Comparison of ENCODE assay signal across 1 cellular context in the genomic region with DNA sequence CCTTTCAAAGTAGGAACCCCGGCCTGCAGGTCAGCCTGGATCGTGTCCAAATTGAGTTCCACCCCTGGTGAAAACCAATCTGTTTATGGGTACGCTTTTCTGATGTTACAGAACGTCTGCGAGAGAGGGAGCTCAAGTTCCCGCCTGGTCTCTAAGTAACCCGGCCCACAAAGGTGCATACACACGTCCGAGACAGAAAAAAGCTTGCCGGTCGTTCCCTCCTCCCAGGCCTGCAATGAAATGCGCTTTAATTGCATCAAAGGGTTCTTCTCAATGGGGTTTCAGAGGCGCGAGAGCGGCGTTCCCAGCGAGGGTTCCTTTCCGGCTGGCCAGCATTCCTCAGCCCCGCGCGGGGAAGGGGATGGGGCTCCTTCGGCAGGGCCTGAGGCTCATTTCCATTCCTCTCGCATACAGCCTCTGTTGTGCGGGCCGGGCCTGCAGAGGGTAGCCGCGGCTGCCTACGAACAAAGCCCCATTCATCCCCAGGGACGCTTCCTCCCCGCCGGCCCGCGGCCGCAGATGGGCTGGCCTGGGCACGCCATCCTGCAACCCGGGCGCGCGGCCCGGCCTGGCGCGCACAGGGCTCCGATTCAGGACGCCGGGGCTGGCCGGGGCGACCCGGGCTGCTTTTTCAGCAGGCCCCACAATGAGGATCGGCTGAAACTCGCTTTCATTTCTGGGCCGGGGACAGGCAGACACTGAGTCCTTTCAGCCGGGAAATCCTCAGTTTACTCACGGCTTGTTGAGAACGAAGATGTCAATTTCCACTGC.
A peak's percentile ranks its signal among the peaks of the same experiment; 100 is the strongest.
TF ChIP-seq lines count a peak whose summit lies in the region.

No MANE protein-coding gene starts in this region.

TF ChIP-seq in HepG2, 621 proteins besides CTCF, POLR2A, EP300 and RAD21 (continued from another document):
- TF ChIP-seq BHLHE40 (IDR thresholded peaks at IDR 0.05; ENCODE audit: low read length) (no peak; the same call in 1 of the 2 replicates), MZF1 (CRISPR knock-in tag; IDR thresholded peaks at IDR 0.05; ENCODE audit: borderline replicate concordance) (no peak), TBX2 (CRISPR knock-in tag; IDR thresholded peaks at IDR 0.05; ENCODE audit: borderline replicate concordance) (no peak; the same call in 1 of the 2 replicates), ZEB1 (IDR thresholded peaks at IDR 0.05; ENCODE audit: insufficient replicate concordance, low read depth) (peak; percentile 46), ETV6 (CRISPR knock-in tag; conservative IDR thresholded peaks at IDR 0.05) (0 out of 2 replicates have a peak, but pooled peaks have one; percentile 70), ZNF343 (CRISPR knock-in tag; IDR thresholded peaks at IDR 0.05) (no peak), DR1 (CRISPR knock-in tag; IDR thresholded peaks at IDR 0.05) (no peak), SALL2 (CRISPR knock-in tag; IDR thresholded peaks at IDR 0.05) (no peak), KDM5B (CRISPR knock-in tag; IDR thresholded peaks at IDR 0.05; ENCODE audit: borderline replicate concordance) (peak; percentile 81; the same call in 1 of the 2 replicates), MAFF (IDR thresholded peaks at IDR 0.05; ENCODE audit: low read depth, low read length) (no peak), YEATS2 (CRISPR knock-in tag; IDR thresholded peaks at IDR 0.05; ENCODE audit: borderline replicate concordance) (0 out of 2 replicates have a peak, but pooled peaks have one; percentile 41), RFXAP (CRISPR knock-in tag; IDR thresholded peaks at IDR 0.05; ENCODE audit: borderline replicate concordance) (no peak; the same call in 1 of the 2 replicates), NR1H2 (CRISPR knock-in tag; IDR thresholded peaks at IDR 0.05; ENCODE audit: borderline replicate concordance, low read depth) (no peak), TBX3 (IDR thresholded peaks at IDR 0.05; ENCODE audit: borderline replicate concordance) (no peak), ZNF564 (CRISPR knock-in tag; IDR thresholded peaks at IDR 0.05) (peak; percentile 82; the same call in 1 of the 2 replicates), ZNF724P (CRISPR knock-in tag; IDR thresholded peaks at IDR 0.05; ENCODE audit: borderline replicate concordance) (no peak), ZBTB42 (CRISPR knock-in tag; IDR thresholded peaks at IDR 0.05) (0 out of 2 replicates have a peak, but pooled peaks have one; percentile 46), HOXA3 (CRISPR knock-in tag; IDR thresholded peaks at IDR 0.05) (0 out of 2 replicates have a peak, but pooled peaks have one; percentile 48), PLRG1 (conservative IDR thresholded peaks at IDR 0.05) (no peak), SMAD1 (CRISPR knock-in tag; IDR thresholded peaks at IDR 0.05; ENCODE audit: borderline replicate concordance, low read depth) (no peak), PHF21A (CRISPR knock-in tag; IDR thresholded peaks at IDR 0.05) (peak; percentile 88), SP1 (IDR thresholded peaks at IDR 0.05) (no peak), SP1 (CRISPR knock-in tag; IDR thresholded peaks at IDR 0.05) (no peak), LCORL (IDR thresholded peaks at IDR 0.05) (no peak), LCORL (CRISPR knock-in tag; IDR thresholded peaks at IDR 0.05) (peak; percentile 14; the same call in 1 of the 2 replicates), GABPB1 (CRISPR knock-in tag; IDR thresholded peaks at IDR 0.05) (peak; percentile 70; the same call in 1 of the 2 replicates), CBFB (CRISPR knock-in tag; IDR thresholded peaks at IDR 0.05) (peak; percentile 32; the same call in 1 of the 2 replicates), ZBTB1 (CRISPR knock-in tag; IDR thresholded peaks at IDR 0.05; ENCODE audit: borderline replicate concordance) (no peak), XRCC5 (optimal IDR thresholded peaks at IDR 0.05; ENCODE audit: low read length) (peak; percentile 35), SRSF1 (optimal IDR thresholded peaks at IDR 0.05; ENCODE audit: low read depth, low read length) (peak; percentile 19), ZNF776 (CRISPR knock-in tag; IDR thresholded peaks at IDR 0.05) (no peak), RBAK (CRISPR knock-in tag; IDR thresholded peaks at IDR 0.05) (no peak)
- TF ChIP-seq, protein P1, sequence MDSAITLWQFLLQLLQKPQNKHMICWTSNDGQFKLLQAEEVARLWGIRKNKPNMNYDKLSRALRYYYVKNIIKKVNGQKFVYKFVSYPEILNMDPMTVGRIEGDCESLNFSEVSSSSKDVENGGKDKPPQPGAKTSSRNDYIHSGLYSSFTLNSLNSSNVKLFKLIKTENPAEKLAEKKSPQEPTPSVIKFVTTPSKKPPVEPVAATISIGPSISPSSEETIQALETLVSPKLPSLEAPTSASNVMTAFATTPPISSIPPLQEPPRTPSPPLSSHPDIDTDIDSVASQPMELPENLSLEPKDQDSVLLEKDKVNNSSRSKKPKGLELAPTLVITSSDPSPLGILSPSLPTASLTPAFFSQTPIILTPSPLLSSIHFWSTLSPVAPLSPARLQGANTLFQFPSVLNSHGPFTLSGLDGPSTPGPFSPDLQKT (CRISPR knock-in tag; IDR thresholded peaks at IDR 0.05; ENCODE audit: borderline replicate concordance) = no peak
- TF ChIP-seq, protein P2, sequence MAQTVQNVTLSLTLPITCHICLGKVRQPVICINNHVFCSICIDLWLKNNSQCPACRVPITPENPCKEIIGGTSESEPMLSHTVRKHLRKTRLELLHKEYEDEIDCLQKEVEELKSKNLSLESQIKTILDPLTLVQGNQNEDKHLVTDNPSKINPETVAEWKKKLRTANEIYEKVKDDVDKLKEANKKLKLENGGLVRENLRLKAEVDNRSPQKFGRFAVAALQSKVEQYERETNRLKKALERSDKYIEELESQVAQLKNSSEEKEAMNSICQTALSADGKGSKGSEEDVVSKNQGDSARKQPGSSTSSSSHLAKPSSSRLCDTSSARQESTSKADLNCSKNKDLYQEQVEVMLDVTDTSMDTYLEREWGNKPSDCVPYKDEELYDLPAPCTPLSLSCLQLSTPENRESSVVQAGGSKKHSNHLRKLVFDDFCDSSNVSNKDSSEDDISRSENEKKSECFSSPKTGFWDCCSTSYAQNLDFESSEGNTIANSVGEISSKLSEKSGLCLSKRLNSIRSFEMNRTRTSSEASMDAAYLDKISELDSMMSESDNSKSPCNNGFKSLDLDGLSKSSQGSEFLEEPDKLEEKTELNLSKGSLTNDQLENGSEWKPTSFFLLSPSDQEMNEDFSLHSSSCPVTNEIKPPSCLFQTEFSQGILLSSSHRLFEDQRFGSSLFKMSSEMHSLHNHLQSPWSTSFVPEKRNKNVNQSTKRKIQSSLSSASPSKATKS (CRISPR knock-in tag; IDR thresholded peaks at IDR 0.05) = no peak
- TF ChIP-seq, protein P3, sequence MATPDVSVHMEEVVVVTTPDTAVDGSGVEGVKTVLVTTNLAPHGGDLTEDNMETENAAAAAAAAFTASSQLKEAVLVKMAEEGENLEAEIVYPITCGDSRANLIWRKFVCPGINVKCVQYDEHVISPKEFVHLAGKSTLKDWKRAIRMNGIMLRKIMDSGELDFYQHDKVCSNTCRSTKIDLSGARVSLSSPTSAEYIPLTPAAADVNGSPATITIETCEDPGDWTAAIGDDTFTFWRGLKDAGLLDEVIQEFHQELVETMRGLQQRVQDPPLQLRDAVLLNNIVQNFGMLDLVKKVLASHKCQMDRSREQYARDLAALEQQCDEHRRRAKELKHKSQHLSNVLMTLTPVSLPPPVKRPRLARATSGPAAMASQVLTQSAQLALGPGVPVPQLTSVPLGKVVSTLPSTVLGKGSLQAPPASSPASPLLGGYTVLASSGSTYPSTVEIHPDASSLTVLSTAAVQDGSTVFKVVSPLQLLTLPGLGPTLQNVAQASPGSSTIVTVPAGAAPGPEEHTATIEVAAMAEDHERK (CRISPR knock-in tag; IDR thresholded peaks at IDR 0.05; ENCODE audit: low read depth) = no peak
- TF ChIP-seq, protein P4, sequence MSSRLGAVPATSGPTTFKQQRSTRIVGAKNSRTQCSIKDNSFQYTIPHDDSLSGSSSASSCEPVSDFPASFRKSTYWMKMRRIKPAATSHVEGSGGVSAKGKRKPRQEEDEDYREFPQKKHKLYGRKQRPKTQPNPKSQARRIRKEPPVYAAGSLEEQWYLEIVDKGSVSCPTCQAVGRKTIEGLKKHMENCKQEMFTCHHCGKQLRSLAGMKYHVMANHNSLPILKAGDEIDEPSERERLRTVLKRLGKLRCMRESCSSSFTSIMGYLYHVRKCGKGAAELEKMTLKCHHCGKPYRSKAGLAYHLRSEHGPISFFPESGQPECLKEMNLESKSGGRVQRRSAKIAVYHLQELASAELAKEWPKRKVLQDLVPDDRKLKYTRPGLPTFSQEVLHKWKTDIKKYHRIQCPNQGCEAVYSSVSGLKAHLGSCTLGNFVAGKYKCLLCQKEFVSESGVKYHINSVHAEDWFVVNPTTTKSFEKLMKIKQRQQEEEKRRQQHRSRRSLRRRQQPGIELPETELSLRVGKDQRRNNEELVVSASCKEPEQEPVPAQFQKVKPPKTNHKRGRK (CRISPR knock-in tag; IDR thresholded peaks at IDR 0.05) = no peak
- TF ChIP-seq, protein P5, sequence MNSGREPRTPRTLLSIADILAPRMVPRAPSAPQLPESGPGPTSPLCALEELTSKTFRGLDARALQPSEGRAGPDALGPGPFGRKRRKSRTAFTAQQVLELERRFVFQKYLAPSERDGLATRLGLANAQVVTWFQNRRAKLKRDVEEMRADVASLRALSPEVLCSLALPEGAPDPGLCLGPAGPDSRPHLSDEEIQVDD (CRISPR knock-in tag; IDR thresholded peaks at IDR 0.05; ENCODE audit: borderline replicate concordance) = no peak
- TF ChIP-seq, protein P6, sequence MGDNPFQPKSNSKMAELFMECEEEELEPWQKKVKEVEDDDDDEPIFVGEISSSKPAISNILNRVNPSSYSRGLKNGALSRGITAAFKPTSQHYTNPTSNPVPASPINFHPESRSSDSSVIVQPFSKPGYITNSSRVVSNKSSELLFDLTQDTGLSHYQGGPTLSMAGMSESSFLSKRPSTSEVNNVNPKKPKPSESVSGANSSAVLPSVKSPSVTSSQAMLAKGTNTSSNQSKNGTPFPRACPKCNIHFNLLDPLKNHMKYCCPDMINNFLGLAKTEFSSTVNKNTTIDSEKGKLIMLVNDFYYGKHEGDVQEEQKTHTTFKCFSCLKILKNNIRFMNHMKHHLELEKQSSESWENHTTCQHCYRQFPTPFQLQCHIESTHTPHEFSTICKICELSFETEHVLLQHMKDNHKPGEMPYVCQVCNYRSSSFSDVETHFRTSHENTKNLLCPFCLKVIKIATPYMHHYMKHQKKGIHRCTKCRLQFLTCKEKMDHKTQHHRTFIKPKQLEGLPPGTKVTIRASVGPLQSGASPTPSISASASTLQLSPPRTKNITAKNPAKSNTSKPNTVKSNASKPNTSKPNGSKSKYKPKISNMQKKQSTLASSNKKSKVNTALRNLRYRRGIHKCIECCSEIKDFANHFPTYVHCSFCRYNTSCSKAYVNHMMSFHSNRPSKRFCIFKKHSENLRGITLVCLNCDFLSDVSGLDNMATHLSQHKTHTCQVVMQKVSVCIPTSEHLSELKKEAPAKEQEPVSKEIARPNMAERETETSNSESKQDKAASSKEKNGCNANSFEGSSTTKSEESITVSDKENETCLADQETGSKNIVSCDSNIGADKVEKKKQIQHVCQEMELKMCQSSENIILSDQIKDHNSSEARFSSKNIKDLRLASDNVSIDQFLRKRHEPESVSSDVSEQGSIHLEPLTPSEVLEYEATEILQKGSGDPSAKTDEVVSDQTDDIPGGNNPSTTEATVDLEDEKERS (CRISPR knock-in tag; IDR thresholded peaks at IDR 0.05) = no peak
- TF ChIP-seq, protein P7, sequence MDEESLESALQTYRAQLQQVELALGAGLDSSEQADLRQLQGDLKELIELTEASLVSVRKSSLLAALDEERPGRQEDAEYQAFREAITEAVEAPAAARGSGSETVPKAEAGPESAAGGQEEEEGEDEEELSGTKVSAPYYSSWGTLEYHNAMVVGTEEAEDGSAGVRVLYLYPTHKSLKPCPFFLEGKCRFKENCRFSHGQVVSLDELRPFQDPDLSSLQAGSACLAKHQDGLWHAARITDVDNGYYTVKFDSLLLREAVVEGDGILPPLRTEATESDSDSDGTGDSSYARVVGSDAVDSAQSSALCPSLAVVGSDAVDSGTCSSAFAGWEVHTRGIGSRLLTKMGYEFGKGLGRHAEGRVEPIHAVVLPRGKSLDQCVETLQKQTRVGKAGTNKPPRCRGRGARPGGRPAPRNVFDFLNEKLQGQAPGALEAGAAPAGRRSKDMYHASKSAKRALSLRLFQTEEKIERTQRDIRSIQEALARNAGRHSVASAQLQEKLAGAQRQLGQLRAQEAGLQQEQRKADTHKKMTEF (CRISPR knock-in tag; IDR thresholded peaks at IDR 0.05) = peak; percentile 30; the same call in 1 of the 2 replicates
- TF ChIP-seq, protein P8, sequence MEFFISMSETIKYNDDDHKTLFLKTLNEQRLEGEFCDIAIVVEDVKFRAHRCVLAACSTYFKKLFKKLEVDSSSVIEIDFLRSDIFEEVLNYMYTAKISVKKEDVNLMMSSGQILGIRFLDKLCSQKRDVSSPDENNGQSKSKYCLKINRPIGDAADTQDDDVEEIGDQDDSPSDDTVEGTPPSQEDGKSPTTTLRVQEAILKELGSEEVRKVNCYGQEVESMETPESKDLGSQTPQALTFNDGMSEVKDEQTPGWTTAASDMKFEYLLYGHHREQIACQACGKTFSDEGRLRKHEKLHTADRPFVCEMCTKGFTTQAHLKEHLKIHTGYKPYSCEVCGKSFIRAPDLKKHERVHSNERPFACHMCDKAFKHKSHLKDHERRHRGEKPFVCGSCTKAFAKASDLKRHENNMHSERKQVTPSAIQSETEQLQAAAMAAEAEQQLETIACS (CRISPR knock-in tag; IDR thresholded peaks at IDR 0.05) = peak; percentile 80
- TF ChIP-seq, protein P9, sequence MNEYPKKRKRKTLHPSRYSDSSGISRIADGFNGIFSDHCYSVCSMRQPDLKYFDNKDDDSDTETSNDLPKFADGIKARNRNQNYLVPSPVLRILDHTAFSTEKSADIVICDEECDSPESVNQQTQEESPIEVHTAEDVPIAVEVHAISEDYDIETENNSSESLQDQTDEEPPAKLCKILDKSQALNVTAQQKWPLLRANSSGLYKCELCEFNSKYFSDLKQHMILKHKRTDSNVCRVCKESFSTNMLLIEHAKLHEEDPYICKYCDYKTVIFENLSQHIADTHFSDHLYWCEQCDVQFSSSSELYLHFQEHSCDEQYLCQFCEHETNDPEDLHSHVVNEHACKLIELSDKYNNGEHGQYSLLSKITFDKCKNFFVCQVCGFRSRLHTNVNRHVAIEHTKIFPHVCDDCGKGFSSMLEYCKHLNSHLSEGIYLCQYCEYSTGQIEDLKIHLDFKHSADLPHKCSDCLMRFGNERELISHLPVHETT (CRISPR knock-in tag; conservative IDR thresholded peaks at IDR 0.05) = no peak
